ENCODE assay signal across 8 cellular contexts in genomic region chr18:45664824-45665763, GRCh38. TPM values are rescaled to one million over a fixed set of nuclear protein-coding genes. Genes with fewer than 3 reads are reported as not detected.
DNase-seq lines count a peak whose midpoint lies in the region; ATAC-seq lines count a peak whose summit lies in the region.

No MANE protein-coding gene starts in this region.

- H3K9me3 Mint-ChIP-seq in activated CD4-positive, alpha-beta memory T cell treated with anti-CD3 and anti-CD28 coated beads, Interleukin-2, amount 10 ng/mL, durations not matched to agents 7 days and 5 days, result no peaks in the 10 kb centered on the region
- H3K9me3 Mint-ChIP-seq in memory B cell, result no peaks in the 10 kb centered on the region

- peak; percentile 46 for ATAC-seq in HG03135 (IDR thresholded peaks at IDR 0.05; ENCODE audit: unreplicated experiment)
- ATAC-seq in memory B cell (ENCODE audit: low read depth), result peak; percentile 79

- H3K4me3 Mint-ChIP-seq in activated CD4-positive, alpha-beta memory T cell treated with anti-CD3 and anti-CD28 coated beads, Interleukin-2, amount 10 ng/mL, durations not matched to agents 7 days and 5 days, result no peak overlapping the region
- no peak overlapping the region for H3K4me3 Mint-ChIP-seq in memory B cell

- no peaks in the 10 kb centered on the region for H3K36me3 Mint-ChIP-seq in activated CD4-positive, alpha-beta memory T cell treated with anti-CD3 and anti-CD28 coated beads, Interleukin-2, amount 10 ng/mL, durations not matched to agents 7 days and 5 days (ENCODE audit: low read depth)
- H3K36me3 Mint-ChIP-seq in memory B cell, result no peaks in the 10 kb centered on the region

- DNase-seq in activated gamma-delta T cell treated with Interleukin-2 at 50 U/mL for 16 hours (peak; percentile 61), activated gamma-delta T cell (lab: John Stamatoyannopoulos, UW) (no peak), NCI-H748 treated with DMSO at 0.1 percent for 48 hours (lab: John Stamatoyannopoulos, UW) (peak; percentile 34), memory B cell (ENCODE audit: low spot score in 2 of 2) (peak; percentile 66 to 73)
- peak; percentile 70 for DNase-seq in activated CD4-positive, alpha-beta memory T cell treated with anti-CD3 and anti-CD28 coated beads, Interleukin-2, amount 10 ng/mL, durations not matched to agents 7 days and 5 days
- peak; percentile 50 for DNase-seq in effector CD4-positive, alpha-beta T cell
- DNase-seq in stimulated activated CD8-positive, alpha-beta memory T cell treated with anti-CD3 and anti-CD28 coated beads, Interleukin-4, amount 100 ng/mL, for 48 hours, result peak; percentile 76

- POLR2A ChIA-PET in activated CD4-positive, alpha-beta memory T cell treated with anti-CD3 and anti-CD28 coated beads, Interleukin-2, amount 10 ng/mL, durations not matched to agents 7 days and 5 days (lab: Charles Lee), result interaction anchor here (0.6 to 3.7 kb wide), 8 partner anchors 7 to 1070 kb away, joined by 3 to 67 read pairs (median 3); no protein-coding TSS in a partner anchor

- H3K27ac Mint-ChIP-seq in activated CD4-positive, alpha-beta memory T cell treated with anti-CD3 and anti-CD28 coated beads, Interleukin-2, amount 10 ng/mL, durations not matched to agents 7 days and 5 days, result peak overlapping the region; percentile 76
- no peak overlapping the region for H3K27ac Mint-ChIP-seq in memory B cell

- CTCF ChIA-PET in activated CD4-positive, alpha-beta memory T cell treated with anti-CD3 and anti-CD28 coated beads, Interleukin-2, amount 10 ng/mL, durations not matched to agents 7 days and 5 days (lab: Charles Lee), result interaction anchor here (0.6 to 7.1 kb wide), 47 partner anchors 7 to 944 kb away, joined by 3 to 159 read pairs (median 5); partner anchors contain the start of genes HAUS1, PSTPIP2 and SLC14A1

- H3K27me3 Mint-ChIP-seq in activated CD4-positive, alpha-beta memory T cell treated with anti-CD3 and anti-CD28 coated beads, Interleukin-2, amount 10 ng/mL, durations not matched to agents 7 days and 5 days, result peaks cover 3% of the 10 kb centered on the region
- H3K27me3 Mint-ChIP-seq in memory B cell, result no peaks in the 10 kb centered on the region

- peaks cover 50% of the 10 kb centered on the region for H3K4me1 Mint-ChIP-seq in activated CD4-positive, alpha-beta memory T cell treated with anti-CD3 and anti-CD28 coated beads, Interleukin-2, amount 10 ng/mL, durations not matched to agents 7 days and 5 days
- H3K4me1 Mint-ChIP-seq in memory B cell, result peaks cover 23% of the 10 kb centered on the region

RNA-seq across cellular contexts. Expression of gene SLC14A2, which starts 49.8 kb away (rescaled TPM):
- total RNA-seq in activated CD4-positive, alpha-beta memory T cell treated with anti-CD3 and anti-CD28 coated beads, Interleukin-2, amount 10 ng/mL, durations not matched to agents 7 days and 5 days, result under 1 TPM; 0.05 to 0.18 TPM

RNA-seq across cellular contexts. Expression of gene SLC14A1, which starts 58.9 kb away (rescaled TPM):
- total RNA-seq in activated CD4-positive, alpha-beta memory T cell treated with anti-CD3 and anti-CD28 coated beads, Interleukin-2, amount 10 ng/mL, durations not matched to agents 7 days and 5 days, result 1 to 10 TPM; 1.5 to 2.7 TPM
